In genomic region chr10:62166331-62167154, GRCh38 we compare ENCODE assay signal across 7 cellular contexts.
DNase-seq lines count a peak whose midpoint lies in the region; ATAC-seq, FAIRE-seq and TF ChIP-seq lines count a peak whose summit lies in the region.

No MANE protein-coding gene starts in this region.

- H4K20me1 ChIP-seq in SK-N-SH (ENCODE audit: insufficient read depth) = no peaks in the 10 kb centered on the region

- no peak for DNase-seq in SK-N-SH
- no peak for DNase-seq in pancreas
- no peak for DNase-seq in OCI-M1 (lab: John Stamatoyannopoulos, UW)
- DNase-seq in GM19238 (ENCODE audit: insufficient read length, low spot score) = no peak
- DNase-seq in urothelium cell line (ENCODE audit: low spot score) = no peak

- H3K9me3 ChIP-seq in SK-N-SH = no peaks in the 10 kb centered on the region
- H3K9me3 ChIP-seq in pancreas = no peaks in the 10 kb centered on the region

- ATAC-seq in GM19025 (IDR thresholded peaks at IDR 0.05; ENCODE audit: low read depth, unreplicated experiment) (peak; percentile 95), HG02970 (IDR thresholded peaks at IDR 0.05; ENCODE audit: low FRiP score, unreplicated experiment) (peak; percentile 79), pancreas (peak in 1 of 4 donors; percentile 35)

- H3F3A ChIP-seq in SK-N-SH (replicated peaks; ENCODE audit: insufficient read depth) = no peaks in the 10 kb centered on the region

- H3K27me3 ChIP-seq in SK-N-SH (ENCODE audit: insufficient read depth) = no peaks in the 10 kb centered on the region
- H3K27me3 ChIP-seq in pancreas = no peaks in the 10 kb centered on the region

- no peaks in the 10 kb centered on the region for H3K9me2 ChIP-seq in SK-N-SH

- peak overlapping the region in 1 of 2 experiments; percentile 17; a peak in 1 of 4 replicates for H3K27ac ChIP-seq in SK-N-SH (ENCODE audit: low read depth in 2 of 2, low read length in 1 of 2)
- H3K27ac ChIP-seq in pancreas = no peak overlapping the region

- peak overlapping the region; percentile 17; the same call in 1 of the 2 replicates for H3K4me2 ChIP-seq in SK-N-SH

- intact Hi-C loops in pancreas (cut with DNase I) = no loop called here

- H3K9ac ChIP-seq in SK-N-SH = no peak overlapping the region

- TF ChIP-seq RAD21 in SK-N-SH (IDR thresholded peaks at IDR 0.05; ENCODE audit: low read length) = no peak

- FAIRE-seq in pancreas (lab: Jason Lieb, UNC) (peak; percentile 9), urothelium cell line (lab: Jason Lieb, UNC) (no peak)

- H3K36me3 ChIP-seq in SK-N-SH (replicated peaks in 1 of 2; ENCODE audit: control insufficient read depth in 1 of 2, insufficient read depth in 2 of 2, low read length in 1 of 2) (no peaks in the 10 kb centered on the region), pancreas (no peaks in the 10 kb centered on the region)

- WGBS in SK-N-SH (ENCODE audit: low lambda C conversion rate) = 58% methylated on average over 4 of the region's 4 CpGs
- 10 to 13% methylated on average over 4 of the region's 4 CpGs for WGBS in pancreas, 2 donors

- no peak for TF ChIP-seq EP300 in SK-N-SH (IDR thresholded peaks at IDR 0.05; ENCODE audit: borderline replicate concordance in 1 of 2, low read depth in 1 of 2, low read length in 1 of 2)

- CTCF ChIA-PET in SK-N-SH (lab: Yijun Ruan, JAX) = no interaction called here

- TF ChIP-seq CTCF in SK-N-SH (IDR thresholded peaks at IDR 0.05) (no peak), pancreas (IDR thresholded peaks at IDR 0.05) (no peak)

- POLR2A ChIA-PET in SK-N-SH (lab: Yijun Ruan, JAX) = no interaction called here

- peak overlapping the region; percentile 72; the same call in 1 of the 2 replicates for H2AFZ ChIP-seq in SK-N-SH (ENCODE audit: low read depth)

- no peaks in the 10 kb centered on the region for H3K79me2 ChIP-seq in SK-N-SH (ENCODE audit: insufficient read depth)

- H3K4me3 ChIP-seq in SK-N-SH (ENCODE audit: low read depth in 2 of 2, low read length in 1 of 2) = no peak overlapping the region
- no peak overlapping the region for H3K4me3 ChIP-seq in pancreas

- H3K4me1 ChIP-seq in SK-N-SH (ENCODE audit: control insufficient read depth in 1 of 2, insufficient read depth in 2 of 2, low read depth in 1 of 2, low read length in 1 of 2) (peaks cover 3 to 8% of the 10 kb centered on the region in 2 experiments; a peak in 3 of 4 replicates), pancreas (peaks cover 0 to 12% (median 11%) of the 10 kb centered on the region in 3 donors)

TF ChIP-seq in SK-N-SH, 30 proteins besides CTCF, POLR2A, EP300 and RAD21:
- TF ChIP-seq RXRA (IDR thresholded peaks at IDR 0.05; ENCODE audit: borderline replicate concordance, low read depth) (no peak), PBX3 (IDR thresholded peaks at IDR 0.05) (peak; percentile 9; the same call in 1 of the 2 replicates)
TF ChIP-seq in SK-N-SH: peak in this region for 1.
